Comparison of ENCODE assay signal across 15 cellular contexts in genomic region chr11:87022738-87023137, GRCh38. TPM values are rescaled to one million over a fixed set of nuclear protein-coding genes. Genes with fewer than 3 reads are reported as not detected.
DNase-seq lines count a peak whose midpoint lies in the region; ATAC-seq, FAIRE-seq and TF ChIP-seq lines count a peak whose summit lies in the region.
"Had no signal": no experiment of that assay in that cellular context is flagged by ENCODE, and none has a peak within 500 bp of the region (broad histone marks: within the 10 kb centered on the region; RNA-seq: fewer than 3 reads in every experiment).

No MANE protein-coding gene starts in this region.

- FAIRE-seq in K562 (lab: Jason Lieb, UNC), result no peak
- FAIRE-seq: G401.6, GM19239 had no signal

- no peak for DNase-seq in activated T-cell treated with anti-CD3 and anti-CD28 coated beads, Interleukin-2, amount 50 U/mL, for 72 hours
- no peak for DNase-seq in activated T-cell treated with anti-CD3 and anti-CD28 coated beads, Interleukin-2, amount 50 U/mL, for 1 hour
- DNase-seq in Panc1 (ENCODE audit: low read depth, low spot score), result no peak
- DNase-seq in K562 (ENCODE audit: extremely low read depth in 1 of 4, low spot score in 3 of 4), result no peak
- no peak for DNase-seq in activated CD4-positive, CD25-positive, alpha-beta regulatory T cell treated with anti-CD3 and anti-CD28 coated beads, Interleukin-2, amount 50 U/mL, for 72 hours
- DNase-seq in osteoblast (ENCODE audit: insufficient read length, low spot score, missing footprints), result no peak
- DNase-seq: ACHN; CD4-positive, alpha-beta T cell; DMS79; HCEC 1CT; HFFc6 had no signal

- TF ChIP-seq POLR2A in K562 (conservative IDR thresholded peaks at IDR 0.05), result no peak

- H3K36me3 Mint-ChIP-seq in activated T-cell treated with anti-CD3 and anti-CD28 coated beads, Interleukin-2, amount 50 U/mL, for 72 hours (ENCODE audit: insufficient read depth in 2 of 2), result no peaks in the 10 kb centered on the region

- H3K9me1 ChIP-seq in K562 (ENCODE audit: control insufficient read depth, insufficient read depth, low read length), result no peaks in the 10 kb centered on the region

- H3K4me3 Mint-ChIP-seq in activated T-cell treated with anti-CD3 and anti-CD28 coated beads, Interleukin-2, amount 50 U/mL, for 72 hours, result peak overlapping the region in 1 of 2 donors; percentile 7
- H3K4me3 Mint-ChIP-seq: CD4-positive, alpha-beta T cell; HFFc6 had no signal

- H3K9ac ChIP-seq in K562 (ENCODE audit: insufficient read depth in 1 of 2, low read depth in 2 of 2, low read length in 2 of 2), result no peak overlapping the region
- H3K9ac ChIP-seq: BLaER1 treated with 17β-estradiol and CSF1 and Interleukin-3, amounts not matched to agents 10 nM and 100 nM had no signal

- in situ Hi-C loops in Panc1 (cut with HindIII; ENCODE audit: low pct_unique_long_range_greater_than_20kb, low sequenced_read_pairs) (no loop called here), K562 (cut with MboI) (no loop called here)

- H3K27ac ChIP-seq in Panc1 (ENCODE audit: low read length) (no peak overlapping the region), K562 (ENCODE audit: extremely low read depth, low read depth, low read length) (no peak overlapping the region), osteoblast (ENCODE audit: low read depth, low read length) (no peak overlapping the region)
- H3K27ac ChIP-seq: BLaER1 treated with 17β-estradiol and CSF1 and Interleukin-3, amounts not matched to agents 10 nM and 100 nM had no signal

- H3K4me1 ChIP-seq in Panc1 (ENCODE audit: control insufficient read depth, insufficient read depth, low read length) (no peaks in the 10 kb centered on the region), K562 (replicated peaks in 1 of 2; ENCODE audit: control insufficient read depth in 2 of 2, insufficient read depth in 2 of 2, low read length in 2 of 2) (peaks cover 0 to 8% of the 10 kb centered on the region in 2 experiments; a peak in 4 of 5 replicates), osteoblast (ENCODE audit: insufficient read depth, low read length) (no peaks in the 10 kb centered on the region)

- POLR2A ChIA-PET in Panc1 (lab: Charles Lee), result no interaction called here
- POLR2A ChIA-PET in K562 (lab: Yijun Ruan, JAX), result interaction anchor here (0.7 to 2.1 kb wide), 4 partner anchors 8 to 274 kb away, joined by 3 to 7 read pairs (median 5); no protein-coding TSS in a partner anchor

- H3K4me2 ChIP-seq in K562 (ENCODE audit: insufficient read depth, low read length) (no peak overlapping the region), osteoblast (ENCODE audit: insufficient read depth, low read length) (no peak overlapping the region)
- H3K4me2 ChIP-seq: BLaER1 treated with 17β-estradiol and CSF1 and Interleukin-3, amounts not matched to agents 10 nM and 100 nM had no signal

- H3K79me2 ChIP-seq in K562 (ENCODE audit: control insufficient read depth, insufficient read depth, low read length) (no peaks in the 10 kb centered on the region), osteoblast (ENCODE audit: insufficient read depth, low read length) (no peaks in the 10 kb centered on the region)

- H3K9me3 Mint-ChIP-seq in activated T-cell treated with anti-CD3 and anti-CD28 coated beads, Interleukin-2, amount 50 U/mL, for 72 hours, result no peaks in the 10 kb centered on the region
- H3K9me3 Mint-ChIP-seq: CD4-positive, alpha-beta T cell; HFFc6 had no signal

- H3K27me3 Mint-ChIP-seq in activated T-cell treated with anti-CD3 and anti-CD28 coated beads, Interleukin-2, amount 50 U/mL, for 72 hours (ENCODE audit: low read depth), result no peaks in the 10 kb centered on the region

- H4K20me1 ChIP-seq in K562 (replicated peaks; ENCODE audit: control insufficient read depth, insufficient read depth, low read length), result no peaks in the 10 kb centered on the region
- H4K20me1 ChIP-seq in osteoblast (ENCODE audit: insufficient read depth, low read length), result no peaks in the 10 kb centered on the region
- H4K20me1 ChIP-seq: BLaER1 treated with 17β-estradiol and CSF1 and Interleukin-3, amounts not matched to agents 10 nM and 100 nM had no signal

- TF ChIP-seq RAD21 in K562 (CRISPR knock-in tag; conservative IDR thresholded peaks at IDR 0.05 in 1 of 2, IDR thresholded peaks at IDR 0.05 in 1 of 2), result no peak

- WGBS in K562 (ENCODE audit: insufficient coverage, low coverage, missing lambda C conversion rate), result 41% methylated on average over 3 of the region's 3 CpGs

- ATAC-seq in activated T-cell treated with anti-CD3 and anti-CD28 coated beads, Interleukin-2, amount 50 U/mL, for 72 hours (replicated peaks in 1 of 2), result peak; percentile 4 to 18
- ATAC-seq in Panc1, result peak; percentile 48
- ATAC-seq in K562, result peak; percentile 25; the same call in 1 of the 3 replicates
- no peak for ATAC-seq in GM18520 (IDR thresholded peaks at IDR 0.05; ENCODE audit: unreplicated experiment)

- H3K9me3 ChIP-seq in Panc1 (ENCODE audit: control insufficient read depth, insufficient read depth, low read depth, low read length), result no peaks in the 10 kb centered on the region
- H3K9me3 ChIP-seq in K562 (replicated peaks; ENCODE audit: control insufficient read depth, insufficient read depth, low read depth, low read length), result no peaks in the 10 kb centered on the region
- H3K9me3 ChIP-seq in osteoblast (ENCODE audit: low read depth, low read length), result no peaks in the 10 kb centered on the region
- H3K9me3 ChIP-seq: BLaER1 treated with 17β-estradiol and CSF1 and Interleukin-3, amounts not matched to agents 10 nM and 100 nM had no signal

- intact Hi-C loops in Panc1 (cut with micrococcal nuclease; ENCODE audit: unreplicated experiment) (no loop called here), K562 (cut with micrococcal nuclease) (no loop called here)

- H3K36me3 ChIP-seq in Panc1 (ENCODE audit: control insufficient read depth, insufficient read depth, low read length), result no peaks in the 10 kb centered on the region
- H3K36me3 ChIP-seq in K562 (ENCODE audit: control insufficient read depth, insufficient read depth, low read length), result no peaks in the 10 kb centered on the region
- H3K36me3 ChIP-seq in osteoblast (ENCODE audit: insufficient read depth, low read length), result no peaks in the 10 kb centered on the region
- H3K36me3 ChIP-seq: BLaER1 treated with 17β-estradiol and CSF1 and Interleukin-3, amounts not matched to agents 10 nM and 100 nM had no signal

- TF ChIP-seq EP300 in K562 (IDR thresholded peaks at IDR 0.05; ENCODE audit: low read length), result no peak

- no peak overlapping the region for H3K4me3 ChIP-seq in Panc1 (ENCODE audit: low read depth in 2 of 2, low read length in 2 of 2)
- H3K4me3 ChIP-seq in K562, result no peak overlapping the region
- no peak overlapping the region for H3K4me3 ChIP-seq in osteoblast (ENCODE audit: insufficient read depth, low read length)
- H3K4me3 ChIP-seq: BLaER1 treated with 17β-estradiol and CSF1 and Interleukin-3, amounts not matched to agents 10 nM and 100 nM had no signal

- no peak overlapping the region for H3K27ac Mint-ChIP-seq in activated T-cell treated with anti-CD3 and anti-CD28 coated beads, Interleukin-2, amount 50 U/mL, for 72 hours
- H3K27ac Mint-ChIP-seq: CD4-positive, alpha-beta T cell; HFFc6 had no signal

- no peak for TF ChIP-seq CTCF in Panc1 (IDR thresholded peaks at IDR 0.05)
- no peak for TF ChIP-seq CTCF in K562 (IDR thresholded peaks at IDR 0.05 in 2 of 3, conservative IDR thresholded peaks at IDR 0.05 in 1 of 3; ENCODE audit: insufficient read depth in 2 of 3, low read depth in 1 of 3, low read length in 3 of 3)
- no peak for TF ChIP-seq CTCF in osteoblast (IDR thresholded peaks at IDR 0.05; ENCODE audit: extremely low read depth, low read depth, low read length)

- CTCF ChIA-PET in Panc1 (lab: Charles Lee), result no interaction called here
- CTCF ChIA-PET in K562 (lab: Yijun Ruan, JAX; ENCODE audit: low intra/inter-chr PET ratio), result no interaction called here

- H3K27me3 ChIP-seq in Panc1 (ENCODE audit: control insufficient read depth, insufficient read depth, low read length) (no peaks in the 10 kb centered on the region), K562 (ENCODE audit: control insufficient read depth in 2 of 2, insufficient read depth in 2 of 2, low read length in 2 of 2) (no peaks in the 10 kb centered on the region), osteoblast (ENCODE audit: insufficient read depth, low read length) (no peaks in the 10 kb centered on the region)
- H3K27me3 ChIP-seq: BLaER1 treated with 17β-estradiol and CSF1 and Interleukin-3, amounts not matched to agents 10 nM and 100 nM had no signal

- H2AFZ ChIP-seq in K562 (ENCODE audit: low read depth, low read length) (no peak overlapping the region), osteoblast (ENCODE audit: low read length) (no peak overlapping the region)

- H3K4me1 Mint-ChIP-seq in activated T-cell treated with anti-CD3 and anti-CD28 coated beads, Interleukin-2, amount 50 U/mL, for 72 hours (ENCODE audit: low read depth), result no peaks in the 10 kb centered on the region

- BruUV-seq in Panc1 (replicated peaks; lab: Mats Ljungman, UMichigan) (no TSS peak), K562 (replicated peaks; lab: Mats Ljungman, UMichigan) (no TSS peak)

RNA-seq across cellular contexts. Expression of gene TMEM135, which starts 15.0 kb away (rescaled TPM):
- total RNA-seq in activated T-cell treated with anti-CD3 and anti-CD28 coated beads, Interleukin-2, amount 50 U/mL, for 72 hours, result 10 to 100 TPM; 30.8 to 32.7 TPM
- 65.5 TPM for total RNA-seq in Panc1 (2021; ENCODE audit: unreplicated experiment)
- 25.1 TPM for polyA plus RNA-seq in Panc1 (2012; ENCODE audit: insufficient read length)
- 53.5 and 67.7 TPM in 2 replicates for total RNA-seq in K562 (2011; cell fraction: chromatin; rRNA removed; ENCODE audit: low replicate concordance)
- 29.0 and 34.1 TPM in 2 replicates for total RNA-seq in K562 (2011; cell fraction: nucleolus; rRNA removed)
- total RNA-seq in K562 (2011; cell fraction: nucleoplasm; rRNA removed), result 47.7 and 69.0 TPM in 2 replicates
- 17.3 and 18.1 TPM in 2 replicates for total RNA-seq in K562 (2014; rRNA removed)
- 50.4 and 76.4 TPM in 2 replicates for total RNA-seq in K562 (2014; rRNA removed; fragmentation: Illumina TruSeq; extraction: Trizol)
- total RNA-seq in K562 (2015; rRNA removed; fragmentation: Illumina TruSeq; extraction: Trizol), result 39.5 and 53.6 TPM in 2 replicates
- total RNA-seq in K562 (2021), result 41.4 and 49.4 TPM in 2 replicates
- 36.4 and 45.1 TPM in 2 replicates for polyA plus RNA-seq in K562 (2011; rRNA removed)
- 25.2 and 57.5 TPM in 2 replicates for polyA plus RNA-seq in K562 (2011; cell fraction: cytosol; rRNA removed)
- 42.6 and 53.1 TPM in 2 replicates for polyA plus RNA-seq in K562 (2011; cell fraction: nucleus; rRNA removed)
- polyA plus RNA-seq in K562 (2012), result 22.6 and 38.2 TPM in 2 replicates
- polyA plus RNA-seq in K562 (2014; fragmentation: Illumina TruSeq; extraction: Trizol), result 23.1 and 23.2 TPM in 2 replicates
- polyA plus RNA-seq in K562 (2014; fragmentation: Nextera tagmentation; extraction: Ambion mirVana), result 10 to 100 TPM; 24.0 to 24.9 TPM
- 17.7 and 19.6 TPM in 2 replicates for polyA plus RNA-seq in K562 (2014; rRNA removed)
- polyA minus RNA-seq in K562 (2011; rRNA and poly(A)+ RNA removed), result 59.9 and 79.4 TPM in 2 replicates
- 22.8 and 25.4 TPM in 2 replicates for polyA minus RNA-seq in K562 (2011; cell fraction: cytosol; rRNA and poly(A)+ RNA removed)
- polyA minus RNA-seq in K562 (2011; cell fraction: nucleus; rRNA and poly(A)+ RNA removed), result 69.3 and 81.3 TPM in 2 replicates
- 35.8 and 56.0 TPM in 2 replicates for total RNA-seq in osteoblast
